ENCODE assay signal across 17 cellular contexts in genomic region chr14:104185916-104186495, GRCh38. TPM values are rescaled to one million over a fixed set of nuclear protein-coding genes. Genes with fewer than 3 reads are reported as not detected.
A peak's percentile ranks its signal among the peaks of the same experiment; 100 is the strongest.
DNase-seq lines count a peak whose midpoint lies in the region; ATAC-seq, FAIRE-seq and TF ChIP-seq lines count a peak whose summit lies in the region.
"Had no signal": no experiment of that assay in that cellular context is flagged by ENCODE, and none has a peak within 500 bp of the region (broad histone marks: within the 10 kb centered on the region; RNA-seq: fewer than 3 reads in every experiment).

No MANE protein-coding gene starts in this region.

- no peak overlapping the region for H2AFZ ChIP-seq in H1 (ENCODE audit: low read length)

- H2BK12ac ChIP-seq in H1 (ENCODE audit: low read depth, low read length), result no peak overlapping the region

- H4K20me1 ChIP-seq in BLaER1 (no peaks in the 10 kb centered on the region), H1 (replicated peaks in 1 of 2; ENCODE audit: control insufficient read depth in 1 of 2, insufficient read depth in 2 of 2, low read length in 2 of 2) (peaks cover 0 to 7% of the 10 kb centered on the region in 2 experiments)

- no peak overlapping the region for H2BK15ac ChIP-seq in H1 (ENCODE audit: low read length)

- H2BK5ac ChIP-seq in H1 (ENCODE audit: low read depth, low read length), result no peak overlapping the region

- DNase-seq in H7 (peak; percentile 74), H1 (ENCODE audit: low read depth in 1 of 2, low spot score in 2 of 2) (no peak), mesenteric fat pad (ENCODE audit: low spot score) (no peak)
- DNase-seq: ACHN; BE2C; CD4-positive, alpha-beta memory T cell; DMS79; GDM1; IMR-90 had no signal

- TF ChIP-seq POLR2A in H1 (IDR thresholded peaks at IDR 0.05; ENCODE audit: control extremely low read depth in 1 of 2, low read depth in 2 of 2, low read length in 2 of 2) (no peak), gastroesophageal sphincter (IDR thresholded peaks at IDR 0.05) (no peak)

- H3K9ac ChIP-seq in BLaER1 (no peak overlapping the region), H1 (replicated peaks in 1 of 4; ENCODE audit: extremely low read depth in 1 of 4, low read depth in 3 of 4, low read length in 3 of 4) (no peak overlapping the region)

- H3K4me2 ChIP-seq in BLaER1, result peak overlapping the region; percentile 31
- H3K4me2 ChIP-seq in H1 (ENCODE audit: insufficient read depth in 1 of 2, low read depth in 2 of 2, low read length in 2 of 2), result no peak overlapping the region

- no peak overlapping the region for H3K27ac ChIP-seq in BLaER1
- no peak overlapping the region for H3K27ac ChIP-seq in H1 (ENCODE audit: low read depth, low read length)
- H3K27ac ChIP-seq in gastroesophageal sphincter, result no peak overlapping the region

- H3K79me1 ChIP-seq in H1 (ENCODE audit: low read depth, low read length), result no peaks in the 10 kb centered on the region

- TF ChIP-seq RAD21 in H1 (IDR thresholded peaks at IDR 0.05 in 1 of 2, conservative IDR thresholded peaks at IDR 0.05 in 1 of 2; ENCODE audit: low read depth in 2 of 2, low read length in 2 of 2), result no peak

- no peak for FAIRE-seq in H1 (lab: Jason Lieb, UNC)
- FAIRE-seq: A204.1, HTR-8/SVneo, K562 had no signal

- H2BK120ac ChIP-seq in H1 (replicated peaks; ENCODE audit: low read depth, low read length), result no peak overlapping the region

- H3K56ac ChIP-seq in H1 (replicated peaks; ENCODE audit: insufficient read length, low read depth, low read length), result no peak overlapping the region

- POLR2A ChIA-PET in H1 (lab: Charles Lee; ENCODE audit: partially characterized antibody), result no interaction called here

- WGBS in H1 (ENCODE audit: extremely low coverage in 1 of 2, insufficient coverage in 1 of 2, insufficient read length in 1 of 2, insufficient replicate concordance in 2 of 2, low coverage in 1 of 2, low lambda C conversion rate in 2 of 2, missing lambda C conversion rate in 1 of 2), 2 experiments, result 88% methylated on average over 12 of the region's 16 CpGs; no CpG with 5 or more reads in 1 of the 2 experiments
- WGBS in gastroesophageal sphincter (ENCODE audit: low coverage in 1 of 2), 2 donors, result 48 to 69% methylated on average over 3 to 4 of the region's 16 CpGs

- H4K91ac ChIP-seq in H1 (replicated peaks; ENCODE audit: insufficient read length, low read length), result no peak overlapping the region

- H4K8ac ChIP-seq in H1 (ENCODE audit: extremely low read depth, insufficient read depth, low read length), result peak overlapping the region; percentile 57; the same call in 1 of the 2 replicates

- H2AK5ac ChIP-seq in H1 (ENCODE audit: low read depth, low read length), result no peak overlapping the region

- H3K36me3 ChIP-seq in BLaER1 (no peaks in the 10 kb centered on the region), H7 (replicated peaks; ENCODE audit: control insufficient read depth, insufficient read depth, low read length) (no peaks in the 10 kb centered on the region), H1 (ENCODE audit: control insufficient read depth in 2 of 4, insufficient read depth in 4 of 4, low read length in 3 of 4) (no peaks in the 10 kb centered on the region), gastroesophageal sphincter (no peaks in the 10 kb centered on the region)

- no peak overlapping the region for H3K23ac ChIP-seq in H1 (ENCODE audit: insufficient read length)

- H3K27me3 ChIP-seq in BLaER1, result no peaks in the 10 kb centered on the region
- H3K27me3 ChIP-seq in H7 (ENCODE audit: control insufficient read depth, insufficient read depth, low read length), result no peaks in the 10 kb centered on the region
- H3K27me3 ChIP-seq in H1 (replicated peaks in 1 of 4; ENCODE audit: control insufficient read depth in 3 of 4, extremely low read depth in 1 of 4, insufficient read depth in 3 of 4, low read length in 3 of 4), result no peaks in the 10 kb centered on the region
- peaks cover 46% of the 10 kb centered on the region for H3K27me3 ChIP-seq in gastroesophageal sphincter
- H3K27me3 ChIP-seq: BE2C had no signal

- H3K23me2 ChIP-seq in H1 (ENCODE audit: low read depth, low read length), result no peaks in the 10 kb centered on the region

- no peak overlapping the region for H3K14ac ChIP-seq in H1 (ENCODE audit: insufficient read length)

- TF ChIP-seq EP300 in H1 (IDR thresholded peaks at IDR 0.05; ENCODE audit: borderline replicate concordance in 1 of 2, low read depth in 2 of 2, low read length in 2 of 2) (no peak), gastroesophageal sphincter (IDR thresholded peaks at IDR 0.05) (no peak)

- TF ChIP-seq CTCF in H1 (IDR thresholded peaks at IDR 0.05; ENCODE audit: control extremely low read depth in 1 of 3, insufficient read depth in 1 of 3, low read depth in 1 of 3, low read length in 3 of 3), result no peak
- no peak for TF ChIP-seq CTCF in gastroesophageal sphincter (IDR thresholded peaks at IDR 0.05)

- ATAC-seq in gastroesophageal sphincter, result no peak
- ATAC-seq in GM18498 (IDR thresholded peaks at IDR 0.05; ENCODE audit: unreplicated experiment), result no peak
- ATAC-seq: HCT116, K562 had no signal

- H3K4me3 ChIP-seq in BLaER1, result no peak overlapping the region
- H3K4me3 ChIP-seq in H7 (ENCODE audit: insufficient read depth, low read depth, low read length), result no peak overlapping the region
- no peak overlapping the region for H3K4me3 ChIP-seq in H1 (ENCODE audit: extremely low read depth in 1 of 4, insufficient read depth in 2 of 4, low read depth in 3 of 4, low read length in 4 of 4)
- no peak overlapping the region for H3K4me3 ChIP-seq in gastroesophageal sphincter
- H3K4me3 ChIP-seq: K562 had no signal

- no peak overlapping the region for H3K4ac ChIP-seq in H1 (replicated peaks; ENCODE audit: insufficient read length, low read depth, low read length)

- H4K5ac ChIP-seq in H1 (ENCODE audit: insufficient read length, low read depth, low read length), result no peak overlapping the region

- H3K18ac ChIP-seq in H1 (ENCODE audit: extremely low read depth, low read length), result no peak overlapping the region

- H3K9me3 ChIP-seq in BLaER1 (no peaks in the 10 kb centered on the region), H1 (ENCODE audit: insufficient read depth in 2 of 2, low read depth in 1 of 2, low read length in 1 of 2) (no peaks in the 10 kb centered on the region), gastroesophageal sphincter (no peaks in the 10 kb centered on the region)
- H3K9me3 ChIP-seq: BE2C had no signal

- H3K79me2 ChIP-seq in H1 (ENCODE audit: control insufficient read depth in 1 of 2, insufficient read depth in 2 of 2, low read length in 2 of 2), result no peaks in the 10 kb centered on the region

- no peak overlapping the region; the same call in 1 of the 2 replicates for H2BK20ac ChIP-seq in H1 (ENCODE audit: low read length)

- CTCF ChIA-PET in H1 (lab: Charles Lee; ENCODE audit: partially characterized antibody), result interaction anchor here (0.9 to 2.8 kb wide), 13 partner anchors 10 to 465 kb away, joined by 3 to 12 read pairs (median 3); no protein-coding TSS in a partner anchor

- peaks cover 53% of the 10 kb centered on the region for H3K4me1 ChIP-seq in BLaER1
- no peaks in the 10 kb centered on the region; a peak in 2 of 7 replicates for H3K4me1 ChIP-seq in H1 (replicated peaks in 1 of 4; ENCODE audit: control insufficient read depth in 3 of 4, insufficient read depth in 4 of 4, low read length in 3 of 4)
- H3K4me1 ChIP-seq in gastroesophageal sphincter, result peaks cover 0 to 7% (median 0%) of the 10 kb centered on the region in 3 donors

TF ChIP-seq in H1, 55 proteins besides CTCF, POLR2A, EP300 and RAD21:
- TF ChIP-seq GTF2F1 (IDR thresholded peaks at IDR 0.05; ENCODE audit: borderline replicate concordance, low read depth, low read length) (no peak), NANOG (IDR thresholded peaks at IDR 0.05; ENCODE audit: insufficient read depth, low read depth, low read length, poor library complexity, severe bottlenecking) (no peak), SP4 (IDR thresholded peaks at IDR 0.05; ENCODE audit: low read length) (no peak), RBBP5 (IDR thresholded peaks at IDR 0.05; ENCODE audit: borderline replicate concordance, low read depth, low read length) (no peak), USF2 (IDR thresholded peaks at IDR 0.05; ENCODE audit: low read length) (no peak), CEBPB (IDR thresholded peaks at IDR 0.05; ENCODE audit: low read depth, low read length) (no peak), SIN3A (conservative IDR thresholded peaks at IDR 0.05 in 1 of 2, IDR thresholded peaks at IDR 0.05 in 1 of 2; ENCODE audit: low read depth in 1 of 2, low read length in 2 of 2) (no peak), ATF2 (IDR thresholded peaks at IDR 0.05; ENCODE audit: low read length) (no peak)

RNA-seq across cellular contexts. Expression of gene KIF26A, which starts 47.6 kb away (rescaled TPM):
- 59.2 and 61.0 TPM in 2 replicates for total RNA-seq in H7 (2014; rRNA removed; shearing (Covaris generic))
- 41.6 and 42.3 TPM in 2 replicates for total RNA-seq in H1 (2021; fragmentation: NEBNext Ultra II Directional; extraction: Animal tissue kit (Norgen Biotek cat#: 25700))
- polyA plus RNA-seq in H1 (2011; rRNA removed), result 11.5 and 25.9 TPM in 2 replicates
- polyA plus RNA-seq in H1 (2011; cell fraction: cytosol; rRNA removed), result 18.3 TPM
- polyA plus RNA-seq in H1 (2011; cell fraction: nucleus; rRNA removed), result 49.7 TPM
- 14.7 to 22.6 TPM (median 20.0 TPM) in 4 replicates for polyA plus RNA-seq in H1 (2012, experiment 1 of 2)
- 16.2 TPM for polyA plus RNA-seq in H1 (2012, experiment 2 of 2)
- polyA plus RNA-seq in H1 (2013, experiment 1 of 2), result 13.6 TPM
- 12.8 TPM for polyA plus RNA-seq in H1 (2013, experiment 2 of 2)
- polyA minus RNA-seq in H1 (2011; rRNA and poly(A)+ RNA removed), result 2.8 and 6.1 TPM in 2 replicates
- 24.9 TPM for polyA minus RNA-seq in H1 (2011; cell fraction: cytosol; rRNA and poly(A)+ RNA removed)
- 24.4 TPM for polyA minus RNA-seq in H1 (2011; cell fraction: nucleus; rRNA and poly(A)+ RNA removed)
- total RNA-seq in gastroesophageal sphincter (1 to 10 TPM; 2.2 to 6.9 (median 2.9) TPM), mesenteric fat pad (3.2 TPM)
- total RNA-seq: IMR-90 had no signal
- polyA plus RNA-seq: CD14-positive monocyte, IMR-90, K562 had no signal
